In the genomic region with DNA sequence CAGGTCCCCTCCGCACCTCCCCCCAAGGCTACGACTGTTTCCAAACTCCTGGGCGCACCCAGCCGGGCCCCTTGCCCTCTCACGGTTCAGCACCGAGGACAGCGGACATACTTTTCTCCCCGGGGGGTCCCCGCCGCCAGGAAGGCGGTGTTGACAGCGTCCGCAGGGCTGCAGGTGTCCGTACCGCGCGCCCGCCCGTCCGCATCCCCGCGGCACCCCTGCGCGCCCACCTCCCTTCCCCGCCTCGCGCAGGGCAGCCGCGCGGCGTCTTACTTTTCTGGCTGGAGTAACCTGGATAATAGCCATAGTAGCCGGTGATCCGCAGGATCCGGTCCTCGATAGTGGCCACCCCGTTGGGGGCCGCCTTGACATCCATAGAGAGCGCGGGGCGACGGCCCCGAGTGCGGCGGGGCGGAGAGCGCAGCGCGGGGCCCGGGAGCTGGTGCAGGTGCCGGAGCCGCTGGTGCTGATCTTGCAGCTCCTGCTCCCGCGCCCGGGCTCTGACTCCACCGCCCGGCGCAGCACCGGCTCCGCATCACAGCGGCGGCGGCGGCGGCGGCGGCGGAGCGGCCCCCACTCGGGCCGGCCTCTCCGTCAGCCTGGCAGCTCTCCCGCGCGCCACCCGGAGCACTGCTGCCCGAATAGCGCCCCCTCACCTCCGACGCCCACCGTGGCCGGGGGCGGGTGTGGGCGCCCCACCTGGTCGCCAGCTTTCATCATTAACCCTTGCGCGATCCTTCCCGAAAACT, we compare ENCODE assay signal across 9 cellular contexts. TPM values are rescaled to one million over a fixed set of nuclear protein-coding genes. Genes with fewer than 3 reads are reported as not detected.
DNase-seq lines count a peak whose midpoint lies in the region; ATAC-seq and TF ChIP-seq lines count a peak whose summit lies in the region.
"Had no signal": no experiment of that assay in that cellular context is flagged by ENCODE, and none has a peak within 500 bp of the region (broad histone marks: within the 10 kb centered on the region; RNA-seq: fewer than 3 reads in every experiment).

SLC35F4 (minus strand) TSS at position 643 of the 749 bp plus-strand sequence.

- no peak for ATAC-seq in GM19324 (IDR thresholded peaks at IDR 0.05; ENCODE audit: low FRiP score, unreplicated experiment)
- ATAC-seq in GM21723 (IDR thresholded peaks at IDR 0.05; ENCODE audit: unreplicated experiment), result no peak

- DNase-seq in NCI-H146 (lab: John Stamatoyannopoulos, UW), result peak; percentile 15
- no peak for DNase-seq in NCI-H146 treated with DMSO at 0.1 percent for 48 hours (lab: John Stamatoyannopoulos, UW; ENCODE audit: unreplicated experiment)
- DNase-seq in RPMI8226, result peak; percentile 43
- peak; percentile 66 for DNase-seq in hepatocyte (ENCODE audit: low spot score)
- no peak for DNase-seq in skeletal muscle cell (ENCODE audit: low read depth)
- no peak for DNase-seq in midbrain (lab: John Stamatoyannopoulos, UW)

- H3K27me3 ChIP-seq in hepatocyte, result peaks cover 59% of the 10 kb centered on the region

- no peaks in the 10 kb centered on the region for H4K20me1 ChIP-seq in hepatocyte (ENCODE audit: insufficient read depth, poor library complexity, severe bottlenecking)

- H3K36me3 ChIP-seq in hepatocyte (replicated peaks; ENCODE audit: insufficient read depth, low read depth), result no peaks in the 10 kb centered on the region

- no peaks in the 10 kb centered on the region for H3K9me3 ChIP-seq in hepatocyte (ENCODE audit: low read depth)

- H3K4me3 ChIP-seq in hepatocyte, result peak within 1 kb of the TSS; percentile 23
- peak within 1 kb of the TSS; percentile 8 for H3K4me3 ChIP-seq in skeletal muscle cell (ENCODE audit: low read depth, low read length)

- H3K79me2 ChIP-seq in hepatocyte, result no peaks in the 10 kb centered on the region

- H3K9me2 ChIP-seq in hepatocyte (replicated peaks; ENCODE audit: insufficient read depth), result no peaks in the 10 kb centered on the region

- peaks cover 7% of the 10 kb centered on the region for H3K4me1 ChIP-seq in hepatocyte (ENCODE audit: insufficient read depth)

- H3K4me2 ChIP-seq in hepatocyte, result peak within 1 kb of the TSS; percentile 98

- no peak within 1 kb of the TSS for H2AFZ ChIP-seq in hepatocyte

- whole genome bisulfite sequencing in hepatocyte (ENCODE audit: low lambda C conversion rate, missing lambda C conversion rate), result under 1% methylated on average over 45 of the region's 87 CpGs

- TF ChIP-seq CTCF in hepatocyte (IDR thresholded peaks at IDR 0.05; ENCODE audit: poor library complexity), result no peak

- H3K27ac ChIP-seq in hepatocyte, result no peak within 1 kb of the TSS

RNA-seq across cellular contexts. Expression of gene SLC35F4, which starts in this region (rescaled TPM):
- total RNA-seq in hepatocyte, result 0.07 and 0.28 TPM in 2 replicates
- polyA plus RNA-seq in hepatocyte, result not detected in 2 replicates
- polyA plus RNA-seq: AG04450 had no signal

Comparison
In these comparisons a context has a peak if more than half of its experiments do, and no peak if none do; other contexts are left out.
1. DNase-seq: peak in NCI-H146 (single experiment) and RPMI8226 (single experiment); none in NCI-H146 treated with DMSO at 0.1 percent for 48 hours (single experiment), skeletal muscle cell (single experiment) and midbrain (single experiment).
2. Peak in DNase-seq, H3K4me3 ChIP-seq and H3K4me2 ChIP-seq in hepatocyte; RNA of the gene not detected or under 1 TPM.